ENCODE assay signal across 8 cellular contexts in the genomic region with DNA sequence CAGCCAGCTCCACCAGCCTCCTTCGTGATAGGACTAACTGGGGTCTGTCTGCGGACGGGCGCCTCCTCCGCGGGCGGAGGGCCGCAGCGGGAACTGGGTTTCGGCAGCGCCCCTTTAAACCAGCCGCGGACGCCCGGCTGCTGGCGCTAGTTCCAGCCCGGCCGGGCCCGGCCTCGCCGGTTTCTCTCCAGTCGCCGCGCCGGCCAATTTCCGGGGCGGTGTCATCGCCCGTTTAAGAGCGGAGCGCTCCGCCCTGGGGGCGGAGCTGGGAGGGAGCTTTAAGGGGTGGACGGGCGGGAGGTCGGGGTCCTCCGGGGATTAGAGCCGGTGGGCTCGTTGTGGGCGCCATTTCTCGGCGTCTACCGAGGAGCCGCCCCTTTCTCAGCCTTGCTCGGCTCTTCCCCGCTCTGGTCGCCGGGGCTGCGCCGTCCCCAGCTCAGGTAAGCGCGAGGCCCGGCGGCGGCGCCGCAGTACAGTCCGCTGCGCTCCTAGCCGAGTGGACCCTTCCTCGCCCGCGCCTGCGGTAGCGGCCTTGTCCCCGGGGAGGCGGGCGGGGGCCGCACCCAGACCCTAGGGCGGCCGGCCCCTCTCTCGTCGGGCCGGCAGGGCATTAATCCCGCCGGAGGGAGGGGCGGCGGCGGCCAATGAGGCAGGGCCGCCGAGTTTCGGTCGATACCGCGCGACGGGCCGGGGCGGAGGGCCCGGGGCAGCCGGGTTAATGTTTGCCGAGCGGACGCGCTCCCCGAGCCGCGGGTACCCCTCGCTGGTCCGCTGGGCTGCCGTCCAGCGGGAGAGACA. TPM values are rescaled to one million over a fixed set of nuclear protein-coding genes. Genes with fewer than 3 reads are reported as not detected.
DNase-seq lines count a peak whose midpoint lies in the region; ATAC-seq and TF ChIP-seq lines count a peak whose summit lies in the region.

A gene (plus strand): TSS at position 307 of the 798 bp plus-strand sequence. CDS start 6,008 bp downstream, outside the sequence.

- ATAC-seq in GM19043 (IDR thresholded peaks at IDR 0.05; ENCODE audit: low read depth, unreplicated experiment) (peak; percentile 87), HG03354 (IDR thresholded peaks at IDR 0.05; ENCODE audit: poor library complexity, severe bottlenecking, unreplicated experiment) (peak; percentile 94), left lobe of liver (peak; percentile 87)

- peak within 1 kb of the TSS; percentile 95 for H3K4me3 ChIP-seq in coronary artery

- TF ChIP-seq CTCF in coronary artery (IDR thresholded peaks at IDR 0.05) = no peak

- peak within 1 kb of the TSS; percentile 86 to 88 for H3K27ac ChIP-seq in coronary artery

- DNase-seq in AG20443 (ENCODE audit: low spot score) (peak; percentile 97), NCI-H446 treated with DMSO at 0.1 percent for 48 hours (lab: John Stamatoyannopoulos, UW) (peak; percentile 79), coronary artery (ENCODE audit: low spot score) (peak; percentile 91), left lobe of liver (ENCODE audit: low spot score) (peak; percentile 96)
- peak; percentile 69 to 71 for DNase-seq in activated CD4-positive, alpha-beta T cell treated with anti-CD3 and anti-CD28 coated beads for 4 hours
- DNase-seq in stimulated activated CD4-positive, alpha-beta T cell treated with anti-CD3 and anti-CD28 coated beads, Interleukin-2, amount 100 ng/mL, for 24 hours = peak; percentile 82 to 88

RNA-seq across cellular contexts. Expression of the gene that starts here (rescaled TPM):
- 50.5 TPM for total RNA-seq in left lobe of liver

Comparison
In these comparisons a context has a peak if more than half of its experiments do, and no peak if none do; other contexts are left out.
1. Peak in every context shown above with its lines: DNase-seq, ATAC-seq, H3K4me3 ChIP-seq and H3K27ac ChIP-seq.